ENCODE assay signal across 16 cellular contexts in the genomic region with DNA sequence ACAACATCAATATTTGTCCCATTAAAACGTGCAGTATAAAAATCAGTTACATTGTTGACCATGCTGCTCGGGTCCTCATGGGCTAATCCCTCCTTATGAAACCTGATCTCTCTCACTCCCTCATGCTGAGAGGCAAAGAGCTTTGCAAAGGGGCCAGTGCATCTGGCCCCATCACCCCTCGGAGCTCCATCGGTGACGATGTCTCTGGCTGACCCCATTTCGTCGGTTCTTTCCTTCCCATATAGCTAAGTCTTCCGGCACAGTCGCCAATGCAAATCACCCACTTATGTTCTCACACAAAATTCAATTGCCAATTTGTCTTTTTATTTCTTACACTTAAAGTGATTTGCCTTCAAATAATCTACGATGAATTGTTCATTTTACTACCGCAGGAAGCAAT.
A peak's percentile ranks its signal among the peaks of the same experiment; 100 is the strongest.
DNase-seq lines count a peak whose midpoint lies in the region; TF ChIP-seq lines count a peak whose summit lies in the region.
"Had no signal": no experiment of that assay in that cellular context is flagged by ENCODE, and none has a peak within 500 bp of the region (broad histone marks: within the 10 kb centered on the region; RNA-seq: fewer than 3 reads in every experiment).

No MANE protein-coding gene starts in this region.

- no peaks in the 10 kb centered on the region for H3K4me1 Mint-ChIP-seq in activated T-cell treated with anti-CD3 and anti-CD28 coated beads, Interleukin-2, amount 50 U/mL, for 24 hours (ENCODE audit: low read depth)
- H3K4me1 Mint-ChIP-seq: CD14-positive monocyte had no signal

- no peak overlapping the region for H3K4me3 ChIP-seq in HEK293 (ENCODE audit: low read depth, low read length)
- H3K4me3 ChIP-seq: HAP-1 had no signal

- H3K36me3 ChIP-seq in HEK293 (ENCODE audit: control insufficient read depth in 2 of 2, insufficient read depth in 1 of 2, low read length in 2 of 2): no peaks in the 10 kb centered on the region
- H3K36me3 ChIP-seq: BE2C, HAP-1 had no signal

- TF ChIP-seq CTCF in HEK293 (tag by site-specific recombination; IDR thresholded peaks at IDR 0.05): no peak
- no peak for TF ChIP-seq CTCF in RWPE1 (conservative IDR thresholded peaks at IDR 0.05; ENCODE audit: low read depth)

- POLR2A ChIA-PET in HEK293 (lab: Yijun Ruan, JAX): no interaction called here
- POLR2A ChIA-PET in RWPE1 (lab: Yijun Ruan, JAX; ENCODE audit: low non-redundant PET): no interaction called here

- H3K9me3 Mint-ChIP-seq in activated T-cell treated with anti-CD3 and anti-CD28 coated beads, Interleukin-2, amount 50 U/mL, for 24 hours: peaks cover 2% of the 10 kb centered on the region

- CTCF ChIA-PET in HEK293 (lab: Yijun Ruan, JAX) (interaction anchor here (0.9 kb wide), 1 partner anchor 177 kb away, joined by 3 read pairs; no protein-coding TSS in a partner anchor), RWPE1 (lab: Yijun Ruan, JAX) (no interaction called here)

- H3K27me3 Mint-ChIP-seq in activated T-cell treated with anti-CD3 and anti-CD28 coated beads, Interleukin-2, amount 50 U/mL, for 24 hours: no peaks in the 10 kb centered on the region

- no peaks in the 10 kb centered on the region for H3K4me1 ChIP-seq in HEK293 (ENCODE audit: control insufficient read depth, insufficient read depth, low read length)
- H3K4me1 ChIP-seq: BE2C, HAP-1 had no signal

- H3K27ac Mint-ChIP-seq in activated T-cell treated with anti-CD3 and anti-CD28 coated beads, Interleukin-2, amount 50 U/mL, for 24 hours: no peak overlapping the region
- H3K27ac Mint-ChIP-seq: CD8-positive, alpha-beta T cell; HFFc6 had no signal

- H3K27ac ChIP-seq in HEK293 (ENCODE audit: extremely low read depth, low read depth, low read length) (no peak overlapping the region), RWPE1 (no peak overlapping the region)

- H3K36me3 Mint-ChIP-seq in activated T-cell treated with anti-CD3 and anti-CD28 coated beads, Interleukin-2, amount 50 U/mL, for 24 hours (ENCODE audit: low read depth): no peaks in the 10 kb centered on the region
- H3K36me3 Mint-ChIP-seq: CD14-positive monocyte; CD8-positive, alpha-beta T cell had no signal

- no peaks in the 10 kb centered on the region for H3K9me3 ChIP-seq in HEK293 (ENCODE audit: control insufficient read depth, insufficient read depth, low read depth, low read length)
- H3K9me3 ChIP-seq: BE2C, HAP-1 had no signal

- no peak overlapping the region for H3K4me3 Mint-ChIP-seq in activated T-cell treated with anti-CD3 and anti-CD28 coated beads, Interleukin-2, amount 50 U/mL, for 24 hours
- H3K4me3 Mint-ChIP-seq: CD14-positive monocyte; CD8-positive, alpha-beta T cell; HFFc6 had no signal

- DNase-seq in NCI-H82 (lab: John Stamatoyannopoulos, UW) (peak; percentile 53), NCI-H82 treated with DMSO at 0.1 percent for 48 hours (lab: John Stamatoyannopoulos, UW; ENCODE audit: unreplicated experiment) (no peak), left kidney (ENCODE audit: low read depth, low spot score) (peak; percentile 39), RWPE1 (ENCODE audit: low spot score) (no peak)
- DNase-seq in stimulated activated naive CD4-positive, alpha-beta T cell treated with Interleukin-2 at 50 U/mL for 16 hours (lab: John Stamatoyannopoulos, UW): no peak
- no peak for DNase-seq in activated T-cell treated with anti-CD3 and anti-CD28 coated beads, Interleukin-2, amount 50 U/mL, for 24 hours
- DNase-seq: BE2C; CD8-positive, alpha-beta T cell; COR-L47; DMS153; GF-D8; GOT3; HFFc6 had no signal

TF ChIP-seq in HEK293, 187 proteins besides CTCF, POLR2A, EP300 and RAD21:
- TF ChIP-seq, protein P1, sequence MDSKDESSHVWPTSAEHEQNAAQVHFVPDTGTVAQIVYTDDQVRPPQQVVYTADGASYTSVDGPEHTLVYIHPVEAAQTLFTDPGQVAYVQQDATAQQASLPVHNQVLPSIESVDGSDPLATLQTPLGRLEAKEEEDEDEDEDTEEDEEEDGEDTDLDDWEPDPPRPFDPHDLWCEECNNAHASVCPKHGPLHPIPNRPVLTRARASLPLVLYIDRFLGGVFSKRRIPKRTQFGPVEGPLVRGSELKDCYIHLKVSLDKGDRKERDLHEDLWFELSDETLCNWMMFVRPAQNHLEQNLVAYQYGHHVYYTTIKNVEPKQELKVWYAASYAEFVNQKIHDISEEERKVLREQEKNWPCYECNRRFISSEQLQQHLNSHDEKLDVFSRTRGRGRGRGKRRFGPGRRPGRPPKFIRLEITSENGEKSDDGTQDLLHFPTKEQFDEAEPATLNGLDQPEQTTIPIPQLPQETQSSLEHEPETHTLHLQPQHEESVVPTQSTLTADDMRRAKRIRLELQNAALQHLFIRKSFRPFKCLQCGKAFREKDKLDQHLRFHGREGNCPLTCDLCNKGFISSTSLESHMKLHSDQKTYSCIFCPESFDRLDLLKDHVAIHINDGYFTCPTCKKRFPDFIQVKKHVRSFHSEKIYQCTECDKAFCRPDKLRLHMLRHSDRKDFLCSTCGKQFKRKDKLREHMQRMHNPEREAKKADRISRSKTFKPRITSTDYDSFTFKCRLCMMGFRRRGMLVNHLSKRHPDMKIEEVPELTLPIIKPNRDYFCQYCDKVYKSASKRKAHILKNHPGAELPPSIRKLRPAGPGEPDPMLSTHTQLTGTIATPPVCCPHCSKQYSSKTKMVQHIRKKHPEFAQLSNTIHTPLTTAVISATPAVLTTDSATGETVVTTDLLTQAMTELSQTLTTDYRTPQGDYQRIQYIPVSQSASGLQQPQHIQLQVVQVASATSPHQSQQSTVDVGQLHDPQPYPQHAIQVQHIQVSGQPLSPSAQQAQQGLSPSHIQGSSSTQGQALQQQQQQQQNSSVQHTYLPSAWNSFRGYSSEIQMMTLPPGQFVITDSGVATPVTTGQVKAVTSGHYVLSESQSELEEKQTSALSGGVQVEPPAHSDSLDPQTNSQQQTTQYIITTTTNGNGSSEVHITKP (tag by site-specific recombination; IDR thresholded peaks at IDR 0.05): no peak
- 0 out of 2 replicates have a peak, but pooled peaks have one; percentile 8 for TF ChIP-seq ZIC2 (tag by site-specific recombination; IDR thresholded peaks at IDR 0.05)

Comparison
In these comparisons a context has a peak if more than half of its experiments do, and no peak if none do; other contexts are left out.
1. DNase-seq: peak in NCI-H82 (single experiment) and left kidney (single experiment); none in NCI-H82 treated with DMSO at 0.1 percent for 48 hours (single experiment), stimulated activated naive CD4-positive, alpha-beta T cell treated with Interleukin-2 at 50 U/mL for 16 hours (single experiment), RWPE1 (single experiment) and activated T-cell treated with anti-CD3 and anti-CD28 coated beads, Interleukin-2, amount 50 U/mL, for 24 hours (single experiment).